12 cellular contexts compared by ENCODE assay signal in the genomic region with DNA sequence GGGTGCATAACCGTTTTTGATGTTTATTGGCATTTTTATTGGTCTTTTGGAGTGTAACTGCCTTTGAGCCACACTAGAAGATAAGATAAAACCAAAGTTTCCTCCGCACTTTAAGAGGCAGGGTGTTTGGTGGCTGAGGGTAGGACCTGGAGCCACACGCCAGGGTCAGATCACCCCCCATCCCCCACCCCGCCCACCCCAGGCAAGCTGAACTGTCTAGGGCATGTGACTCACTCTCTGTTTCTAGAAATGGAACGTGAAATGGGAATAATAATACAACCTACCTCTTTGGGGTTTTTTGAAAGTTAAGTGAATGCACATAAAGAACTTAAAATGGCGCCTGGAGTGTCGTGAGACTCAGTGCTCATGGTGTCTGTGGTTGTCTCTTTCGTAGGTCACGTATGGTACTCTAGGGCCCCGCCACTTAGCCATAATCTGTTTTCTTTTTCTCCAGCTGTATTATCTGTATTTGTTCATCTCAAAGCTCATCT. TPM values are rescaled to one million over a fixed set of nuclear protein-coding genes. Genes with fewer than 3 reads are reported as not detected.
DNase-seq lines count a peak whose midpoint lies in the region; ATAC-seq and TF ChIP-seq lines count a peak whose summit lies in the region.
"Had no signal": no experiment of that assay in that cellular context is flagged by ENCODE, and none has a peak within 500 bp of the region (broad histone marks: within the 10 kb centered on the region; RNA-seq: fewer than 3 reads in every experiment).

No MANE protein-coding gene starts in this region.

- WGBS in stomach, 5 donors, result 69 to 81% (median 78%) methylated on average over 10 of the region's 10 CpGs
- WGBS in tibial nerve, 2 donors, result 73 to 77% methylated on average over 10 of the region's 10 CpGs

- H3K4me1 ChIP-seq in stomach (peaks cover 0 to 69% (median 49%) of the 10 kb centered on the region in 4 donors), tibial nerve (peaks cover 0 to 57% (median 15%) of the 10 kb centered on the region in 4 donors)

- H3K36me3 ChIP-seq in stomach (peaks cover 0 to 18% (median 10%) of the 10 kb centered on the region in 4 donors), tibial nerve (peaks cover 0 to 14% (median 0%) of the 10 kb centered on the region in 3 donors)

- H3K36me3 Mint-ChIP-seq in activated T-cell treated with anti-CD3 and anti-CD28 coated beads, Interleukin-2, amount 50 U/mL, for 4 hours (ENCODE audit: insufficient read depth), result peaks cover 21% of the 10 kb centered on the region

- H3K9me3 Mint-ChIP-seq in activated T-cell treated with anti-CD3 and anti-CD28 coated beads, Interleukin-2, amount 50 U/mL, for 4 hours, result no peaks in the 10 kb centered on the region

- H3K9me3 ChIP-seq in stomach (no peaks in the 10 kb centered on the region), tibial nerve (no peaks in the 10 kb centered on the region)

- intact Hi-C loops in stomach (cut with DNase I; ENCODE audit: low total_unique reads), result no loop called here

- no peak for TF ChIP-seq EP300 in stomach (IDR thresholded peaks at IDR 0.05)
- TF ChIP-seq EP300 in tibial nerve (IDR thresholded peaks at IDR 0.05), result no peak

- TF ChIP-seq POLR2A in stomach (IDR thresholded peaks at IDR 0.05) (no peak), tibial nerve (IDR thresholded peaks at IDR 0.05) (no peak)

- ATAC-seq in activated T-cell treated with anti-CD3 and anti-CD28 coated beads, Interleukin-2, amount 50 U/mL, for 4 hours, result peak; percentile 58 to 63
- no peak for ATAC-seq in left lobe of liver
- ATAC-seq: right cardiac atrium had no signal

- H3K27me3 Mint-ChIP-seq in activated T-cell treated with anti-CD3 and anti-CD28 coated beads, Interleukin-2, amount 50 U/mL, for 4 hours (ENCODE audit: low read depth), result no peaks in the 10 kb centered on the region

- H3K27ac ChIP-seq in stomach (peak overlapping the region in 4 of 5 donors; percentile 20 to 87 (median 59)), tibial nerve (peak overlapping the region in 2 of 4 donors; percentile 12 to 92)

- peak overlapping the region; percentile 70 for H3K4me3 Mint-ChIP-seq in activated T-cell treated with anti-CD3 and anti-CD28 coated beads, Interleukin-2, amount 50 U/mL, for 4 hours

- no peak overlapping the region for H3K4me3 ChIP-seq in stomach
- H3K4me3 ChIP-seq in tibial nerve, result no peak overlapping the region

- H3K4me1 Mint-ChIP-seq in activated T-cell treated with anti-CD3 and anti-CD28 coated beads, Interleukin-2, amount 50 U/mL, for 4 hours (ENCODE audit: low read depth), result peaks cover 88% of the 10 kb centered on the region

- H3K27me3 ChIP-seq in stomach, result no peaks in the 10 kb centered on the region
- no peaks in the 10 kb centered on the region for H3K27me3 ChIP-seq in tibial nerve

- DNase-seq in activated effector memory CD4-positive, alpha-beta T cell treated with anti-CD3 and anti-CD28 coated beads, Interleukin-2, amount 50 U/mL, for 16 hours, result peak; percentile 77
- no peak for DNase-seq in activated effector memory CD4-positive, alpha-beta T cell treated with Interleukin-2 at 50 U/mL for 16 hours
- DNase-seq in activated T-cell treated with anti-CD3 and anti-CD28 coated beads, Interleukin-2, amount 50 U/mL, for 4 hours, result peak; percentile 45
- DNase-seq in left lobe of liver (ENCODE audit: low spot score) (peak; percentile 12), stomach (no peak), islet precursor cell (no peak), tibial nerve (ENCODE audit: low spot score in 2 of 2) (no peak), glomerular visceral epithelial cell (ENCODE audit: extremely low spot score) (no peak)
- DNase-seq: aorta, hypothalamus, NCI-H1694, right cardiac atrium had no signal

- no peak for TF ChIP-seq CTCF in stomach (IDR thresholded peaks at IDR 0.05)
- no peak for TF ChIP-seq CTCF in tibial nerve (IDR thresholded peaks at IDR 0.05)

RNA-seq across cellular contexts. Expression of a gene that starts 56.0 kb away (rescaled TPM):
- total RNA-seq in activated T-cell treated with anti-CD3 and anti-CD28 coated beads, Interleukin-2, amount 50 U/mL, for 4 hours, result 100 to 1,000 TPM; 160 to 180 (median 173) TPM
- total RNA-seq in left lobe of liver (60.8 TPM), stomach (100 to 1,000 TPM in 2 of 5 donors, 10 to 100 TPM in 3; 19.7 to 175 (median 98.0) TPM), tibial nerve (100 to 1,000 TPM in 1 of 4 donors, 10 to 100 TPM in 3; 63.3 to 113 (median 75.9) TPM)
- polyA plus RNA-seq in stomach, result 10 to 100 TPM; 56.6 to 85.2 (median 80.4) TPM

Comparison
In these comparisons a context has a peak if more than half of its experiments do, and no peak if none do; other contexts are left out.
1. DNase-seq: peak in activated effector memory CD4-positive, alpha-beta T cell treated with anti-CD3 and anti-CD28 coated beads, Interleukin-2, amount 50 U/mL, for 16 hours (single experiment), activated T-cell treated with anti-CD3 and anti-CD28 coated beads, Interleukin-2, amount 50 U/mL, for 4 hours (single experiment) and left lobe of liver (single experiment); none in activated effector memory CD4-positive, alpha-beta T cell treated with Interleukin-2 at 50 U/mL for 16 hours (single experiment), stomach (single experiment), islet precursor cell (single experiment), tibial nerve (0 of 2) and glomerular visceral epithelial cell (single experiment).